Comparison of ENCODE assay signal across 17 cellular contexts in the genomic region with DNA sequence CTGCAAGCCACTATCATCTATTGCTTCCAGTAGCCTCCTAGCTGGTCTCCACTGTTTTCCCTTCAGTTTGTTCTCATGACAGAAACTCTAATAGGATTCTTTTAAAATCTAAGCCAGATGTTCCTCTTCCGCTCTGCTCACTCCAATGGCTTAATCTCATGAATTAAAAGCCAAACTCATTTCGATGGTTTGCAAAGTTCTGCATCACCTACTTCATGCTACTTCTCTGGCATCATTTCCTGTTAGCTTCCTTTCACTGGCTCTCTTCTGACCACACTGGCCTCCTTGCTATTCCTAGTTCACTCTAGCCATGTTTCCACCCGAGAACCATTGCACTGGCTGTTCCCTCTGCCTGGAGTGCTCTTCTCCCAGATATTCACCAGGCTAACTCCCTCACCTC.
DNase-seq lines count a peak whose midpoint lies in the region; ATAC-seq and TF ChIP-seq lines count a peak whose summit lies in the region.
"Had no signal": no experiment of that assay in that cellular context is flagged by ENCODE, and none has a peak within 500 bp of the region (broad histone marks: within the 10 kb centered on the region; RNA-seq: fewer than 3 reads in every experiment).

No MANE protein-coding gene starts in this region.

- ATAC-seq in GM18867 (IDR thresholded peaks at IDR 0.05; ENCODE audit: unreplicated experiment) (peak; percentile 57), HG02623 (IDR thresholded peaks at IDR 0.05; ENCODE audit: unreplicated experiment) (peak; percentile 60)
- ATAC-seq: activated CD8-positive, alpha-beta T cell treated with anti-CD3 and anti-CD28 coated beads for 36 hours; GM23338; heart left ventricle had no signal

- intact Hi-C loops in vagina (cut with DNase I), result no loop called here

- DNase-seq in AG08395 (ENCODE audit: low spot score) (peak; percentile 12), NCI-H82 (lab: John Stamatoyannopoulos, UW) (peak; percentile 48), vagina (ENCODE audit: extremely low spot score in 2 of 2) (no peak), hepatic stellate cell (ENCODE audit: low spot score) (no peak), COLO829 (ENCODE audit: low spot score) (no peak), HUDEP-2 (lab: John Stamatoyannopoulos, UW; ENCODE audit: unreplicated experiment in 76 of 76) (no peak)
- DNase-seq: activated CD8-positive, alpha-beta T cell treated with anti-CD3 and anti-CD28 coated beads for 36 hours; anterior cingulate cortex; Calu3; heart left ventricle; NCI-H2029; NK-92 treated with Interleukin-12 subunit alpha and Interleukin-12 subunit beta, amount 100 ng/mL, for 24 hours; SHP77; stimulated activated CD4-positive, alpha-beta T cell treated with anti-CD3 and anti-CD28 coated beads, Interleukin-4, amount 100 ng/mL, for 4 hours had no signal

- H3K36me3 ChIP-seq in vagina, result no peaks in the 10 kb centered on the region
- H3K36me3 ChIP-seq: heart left ventricle had no signal

- no peaks in the 10 kb centered on the region for H3K27me3 ChIP-seq in vagina

- H3K27ac ChIP-seq in vagina, result no peak overlapping the region
- H3K27ac ChIP-seq: heart left ventricle had no signal

- H3K4me3 ChIP-seq in vagina, result no peak overlapping the region
- H3K4me3 ChIP-seq: GM23338, heart left ventricle had no signal

- H3K4me1 ChIP-seq in vagina, result no peaks in the 10 kb centered on the region
- H3K4me1 ChIP-seq: heart left ventricle had no signal

- TF ChIP-seq POLR2A in vagina (IDR thresholded peaks at IDR 0.05), result no peak

- TF ChIP-seq CTCF in vagina (IDR thresholded peaks at IDR 0.05), result no peak

- no peaks in the 10 kb centered on the region for H3K9me3 ChIP-seq in vagina
- H3K9me3 ChIP-seq: heart left ventricle had no signal

Comparison
In these comparisons a context has a peak if more than half of its experiments do, and no peak if none do; other contexts are left out.
1. DNase-seq: peak in AG08395 (single experiment) and NCI-H82 (single experiment); none in vagina (0 of 2), hepatic stellate cell (single experiment), COLO829 (single experiment) and HUDEP-2 (0 of 76).